Comparison of ENCODE assay signal across 19 cellular contexts in genomic region chr16:2449118-2449517, GRCh38. TPM values are rescaled to one million over a fixed set of nuclear protein-coding genes. Genes with fewer than 3 reads are reported as not detected.
"Had no signal": no experiment of that assay in that cellular context is flagged by ENCODE, and none has a peak within 500 bp of the region (broad histone marks: within the 10 kb centered on the region; RNA-seq: fewer than 3 reads in every experiment).

No MANE protein-coding gene starts in this region.

- DNase-seq: effector memory CD8-positive, alpha-beta T cell; gastrocnemius medialis; islet precursor cell; mammary epithelial cell; naive thymus-derived CD8-positive, alpha-beta T cell; small intestine; stimulated activated CD4-positive, alpha-beta T cell treated with anti-CD3 and anti-CD28 coated beads, Interleukin-12 subunit alpha, Interleukin-12 subunit beta, amount 100 ng/mL, for 4 hours; stimulated activated naive CD4-positive, alpha-beta T cell; stomach; substantia nigra; transverse colon had no signal

- ATAC-seq: effector memory CD8-positive, alpha-beta T cell; gastrocnemius medialis; left lobe of liver; naive thymus-derived CD8-positive, alpha-beta T cell had no signal

- H3K27me3 ChIP-seq: esophagus muscularis mucosa, gastrocnemius medialis, stomach, transverse colon had no signal

- H3K27ac ChIP-seq: epithelial cell of prostate, esophagus muscularis mucosa, gastrocnemius medialis, stomach, thoracic aorta, transverse colon had no signal

- H3K36me3 ChIP-seq: gastrocnemius medialis, thoracic aorta had no signal

- H3K4me1 Mint-ChIP-seq: naive thymus-derived CD8-positive, alpha-beta T cell had no signal

- H3K4me1 ChIP-seq: esophagus muscularis mucosa, gastrocnemius medialis, stomach, transverse colon had no signal

- H3K9me3 Mint-ChIP-seq: dendritic cell treated with granulocyte-macrophage colony-stimulating factor and Interleukin-4, amounts not matched to agents 40 ng/mL and 50 ng/mL, for 4 days; effector memory CD8-positive, alpha-beta T cell; naive thymus-derived CD8-positive, alpha-beta T cell had no signal

- H3K27ac Mint-ChIP-seq: dendritic cell treated with granulocyte-macrophage colony-stimulating factor and Interleukin-4, amounts not matched to agents 40 ng/mL and 50 ng/mL, for 4 days; effector memory CD8-positive, alpha-beta T cell; naive thymus-derived CD8-positive, alpha-beta T cell had no signal

- H3K4me3 Mint-ChIP-seq: dendritic cell treated with granulocyte-macrophage colony-stimulating factor and Interleukin-4, amounts not matched to agents 40 ng/mL and 50 ng/mL, for 4 days; effector memory CD8-positive, alpha-beta T cell; naive thymus-derived CD8-positive, alpha-beta T cell had no signal

- H3K27me3 Mint-ChIP-seq: dendritic cell treated with granulocyte-macrophage colony-stimulating factor and Interleukin-4, amounts not matched to agents 40 ng/mL and 50 ng/mL, for 4 days; effector memory CD8-positive, alpha-beta T cell; naive thymus-derived CD8-positive, alpha-beta T cell had no signal

- H3K4me3 ChIP-seq: esophagus muscularis mucosa, gastrocnemius medialis, stomach, thoracic aorta, transverse colon had no signal

- H3K9me3 ChIP-seq: esophagus muscularis mucosa, gastrocnemius medialis, stomach, thoracic aorta, transverse colon had no signal

RNA-seq across cellular contexts. Expression of gene TEDC2, which starts 10.8 kb away (rescaled TPM):
- total RNA-seq: mesenteric fat pad, mononuclear cell had no signal

RNA-seq across cellular contexts. Expression of gene NTN3, which starts 22.0 kb away (rescaled TPM):
- total RNA-seq: gastrocnemius medialis; mesenteric fat pad; mononuclear cell; naive thymus-derived CD8-positive, alpha-beta T cell; pulmonary artery endothelial cell; transverse colon had no signal
